In the genomic region with DNA sequence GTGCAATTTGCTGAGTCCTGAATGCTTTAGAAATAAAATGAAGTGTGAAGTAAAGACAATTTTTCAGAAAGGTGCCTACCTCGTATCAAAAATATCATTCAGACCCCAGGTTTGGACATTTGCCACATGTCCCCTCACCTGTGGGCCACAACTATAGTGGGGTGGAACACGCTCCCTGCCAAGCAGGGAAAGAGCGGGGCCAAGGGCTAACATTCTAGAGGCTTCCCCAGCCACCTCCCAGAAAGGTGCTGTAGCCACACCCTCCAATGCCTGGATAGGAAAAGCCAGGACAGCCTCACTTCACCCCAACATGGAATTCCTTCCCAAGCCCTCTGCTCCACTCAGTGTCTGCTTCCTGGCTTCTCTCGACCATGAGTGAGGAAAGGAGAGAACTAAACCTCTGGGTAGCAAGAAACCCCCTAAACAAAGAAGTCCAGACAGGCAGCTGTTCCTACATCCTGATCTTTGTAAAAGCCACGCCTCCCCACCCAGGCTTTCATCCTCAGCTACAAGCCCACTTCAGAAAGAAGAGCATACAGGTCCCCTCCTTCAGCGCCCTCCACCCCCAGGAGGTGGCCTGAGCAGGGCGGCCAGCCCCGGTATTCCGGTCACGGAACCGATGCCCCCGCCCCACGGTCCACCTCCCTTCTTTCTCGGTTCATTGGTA, we compare ENCODE assay signal across 11 cellular contexts. TPM values are rescaled to one million over a fixed set of nuclear protein-coding genes. Genes with fewer than 3 reads are reported as not detected.
DNase-seq lines count a peak whose midpoint lies in the region; ATAC-seq and TF ChIP-seq lines count a peak whose summit lies in the region.
"Had no signal": no experiment of that assay in that cellular context is flagged by ENCODE, and none has a peak within 500 bp of the region (broad histone marks: within the 10 kb centered on the region; RNA-seq: fewer than 3 reads in every experiment).

No MANE protein-coding gene starts in this region.

- no peaks in the 10 kb centered on the region for H3K9me3 Mint-ChIP-seq in activated CD8-positive, alpha-beta memory T cell treated with anti-CD3 and anti-CD28 coated beads, Interleukin-2, amount 10 ng/mL, durations not matched to agents 7 days and 5 days (ENCODE audit: low read depth)

- no peak overlapping the region for H3K4me3 Mint-ChIP-seq in activated CD8-positive, alpha-beta memory T cell treated with anti-CD3 and anti-CD28 coated beads, Interleukin-2, amount 10 ng/mL, durations not matched to agents 7 days and 5 days

- H3K4me1 Mint-ChIP-seq in activated CD8-positive, alpha-beta memory T cell treated with anti-CD3 and anti-CD28 coated beads, Interleukin-2, amount 10 ng/mL, durations not matched to agents 7 days and 5 days, result no peaks in the 10 kb centered on the region

- no peak for TF ChIP-seq EP300 in suprapubic skin (IDR thresholded peaks at IDR 0.05)

- H3K4me3 ChIP-seq in HFF-Myc (replicated peaks; ENCODE audit: low read depth, low read length) (peak overlapping the region; percentile 82), duodenal mucosa (ENCODE audit: low read depth in 1 of 2, low read length in 2 of 2) (peak overlapping the region; percentile 48 to 63), mesodermal cell (ENCODE audit: extremely low read depth, insufficient read depth, low read length, poor library complexity, severe bottlenecking) (peak overlapping the region; percentile 35), suprapubic skin (peak overlapping the region; percentile 49)

- no peaks in the 10 kb centered on the region for H3K36me3 ChIP-seq in duodenal mucosa (ENCODE audit: control insufficient read depth in 1 of 2, insufficient read depth in 2 of 2, low read length in 2 of 2)
- peaks cover 4% of the 10 kb centered on the region for H3K36me3 ChIP-seq in mesodermal cell (ENCODE audit: control insufficient read depth, insufficient read depth, low read length)
- no peaks in the 10 kb centered on the region for H3K36me3 ChIP-seq in suprapubic skin

- no peaks in the 10 kb centered on the region for H3K36me3 Mint-ChIP-seq in activated CD8-positive, alpha-beta memory T cell treated with anti-CD3 and anti-CD28 coated beads, Interleukin-2, amount 10 ng/mL, durations not matched to agents 7 days and 5 days

- no peak for ATAC-seq in activated CD8-positive, alpha-beta memory T cell treated with anti-CD3 and anti-CD28 coated beads, Interleukin-2, amount 10 ng/mL, durations not matched to agents 7 days and 5 days

- CTCF ChIA-PET in activated CD8-positive, alpha-beta memory T cell treated with anti-CD3 and anti-CD28 coated beads, Interleukin-2, amount 10 ng/mL, durations not matched to agents 7 days and 5 days (lab: Charles Lee), result interaction anchor here (1.2 to 4.8 kb wide), 4 partner anchors 9 to 226 kb away, joined by 3 to 41 read pairs (median 4); no protein-coding TSS in a partner anchor

- no peaks in the 10 kb centered on the region for H3K27me3 Mint-ChIP-seq in activated CD8-positive, alpha-beta memory T cell treated with anti-CD3 and anti-CD28 coated beads, Interleukin-2, amount 10 ng/mL, durations not matched to agents 7 days and 5 days

- WGBS in mesodermal cell (ENCODE audit: insufficient coverage in 2 of 2), 2 experiments, result 93 to 95% methylated on average over 8 to 12 of the region's 14 CpGs
- WGBS in suprapubic skin, result 76% methylated on average over 14 of the region's 14 CpGs

- H3K27ac ChIP-seq in duodenal mucosa (ENCODE audit: low read depth, low read length) (peak overlapping the region; percentile 40), mesodermal cell (ENCODE audit: low read depth, low read length, severe bottlenecking) (no peak overlapping the region), suprapubic skin (peak overlapping the region; percentile 80)

- TF ChIP-seq CTCF in HFF-Myc (IDR thresholded peaks at IDR 0.05; ENCODE audit: low read depth, low read length, missing control alignments) (no peak), suprapubic skin (IDR thresholded peaks at IDR 0.05) (no peak)

- DNase-seq in HFF-Myc (ENCODE audit: extremely low read depth, low read depth) (no peak), suprapubic skin (ENCODE audit: low spot score in 2 of 2) (no peak), activated gamma-delta T cell treated with Interleukin-2 at 50 U/mL for 16 hours (no peak), NCI-H128 (lab: John Stamatoyannopoulos, UW; ENCODE audit: unreplicated experiment) (no peak), RPMI8226 (no peak)
- no peak for DNase-seq in activated CD8-positive, alpha-beta memory T cell treated with anti-CD3 and anti-CD28 coated beads, Interleukin-2, amount 10 ng/mL, durations not matched to agents 7 days and 5 days
- DNase-seq: activated CD4-positive, CD25-positive, alpha-beta regulatory T cell treated with anti-CD3 and anti-CD28 coated beads, Interleukin-2, amount 50 U/mL, for 72 hours; NCI-H2171 treated with DMSO at 0.1 percent for 48 hours; occipital lobe had no signal

- no peak overlapping the region for H3K27ac Mint-ChIP-seq in activated CD8-positive, alpha-beta memory T cell treated with anti-CD3 and anti-CD28 coated beads, Interleukin-2, amount 10 ng/mL, durations not matched to agents 7 days and 5 days

- peak overlapping the region; percentile 32 to 64 for H3K9ac ChIP-seq in duodenal mucosa (ENCODE audit: low read depth in 1 of 2, low read length in 2 of 2)

- no peak for TF ChIP-seq POLR2A in suprapubic skin (IDR thresholded peaks at IDR 0.05)

- H3K4me1 ChIP-seq in duodenal mucosa (ENCODE audit: control insufficient read depth in 1 of 2, insufficient read depth in 2 of 2, low read length in 2 of 2) (no peaks in the 10 kb centered on the region), mesodermal cell (ENCODE audit: control insufficient read depth, insufficient read depth, low read length, poor library complexity, severe bottlenecking) (peaks cover 29% of the 10 kb centered on the region), suprapubic skin (peaks cover 21% of the 10 kb centered on the region)

- peaks cover 4 to 9% of the 10 kb centered on the region in 2 donors for H3K27me3 ChIP-seq in duodenal mucosa (ENCODE audit: control insufficient read depth in 1 of 2, insufficient read depth in 2 of 2, low read length in 2 of 2)
- no peaks in the 10 kb centered on the region for H3K27me3 ChIP-seq in suprapubic skin

- H3K9me3 ChIP-seq in duodenal mucosa (ENCODE audit: control insufficient read depth in 1 of 2, low read length in 2 of 2) (no peaks in the 10 kb centered on the region), mesodermal cell (ENCODE audit: control insufficient read depth, low read length) (peaks cover 3% of the 10 kb centered on the region), suprapubic skin (no peaks in the 10 kb centered on the region)

RNA-seq across cellular contexts. Expression of a gene that starts 2.1 kb away (rescaled TPM):
- 221 TPM for polyA plus RNA-seq in mesodermal cell (2013, experiment 1 of 2)
- 227 TPM for polyA plus RNA-seq in mesodermal cell (2013, experiment 2 of 2)
- total RNA-seq in suprapubic skin, result 10 to 100 TPM; 50.1 to 79.2 (median 66.3) TPM
- 1 to 10 TPM in 1 of 2 experiments, under 1 TPM in 1; 0.53 to 1.5 TPM for total RNA-seq in activated CD8-positive, alpha-beta memory T cell treated with anti-CD3 and anti-CD28 coated beads, Interleukin-2, amount 10 ng/mL, durations not matched to agents 7 days and 5 days

Comparison
In these comparisons a context has a peak if more than half of its experiments do, and no peak if none do; other contexts are left out.
1. RNA of a gene that starts 2.1 kb away (total RNA-seq): 50.1 to 79.2 TPM in suprapubic skin; 0.53 to 1.5 TPM in activated CD8-positive, alpha-beta memory T cell treated with anti-CD3 and anti-CD28 coated beads, Interleukin-2, amount 10 ng/mL, durations not matched to agents 7 days and 5 days; every median in the first group is over 10 times any median in the second.
2. Peak in every context shown above with its lines, with median percentiles within 50 percentile points of each other: H3K4me3 ChIP-seq.